In genomic region chr3:182921665-182922355, GRCh38 we compare ENCODE assay signal across 1 cellular context.
TF ChIP-seq lines count a peak whose summit lies in the region.

No MANE protein-coding gene starts in this region.

TF ChIP-seq in H1, 55 proteins besides CTCF, POLR2A, EP300 and RAD21:
- no peak for TF ChIP-seq EGR1 (IDR thresholded peaks at IDR 0.05; ENCODE audit: borderline replicate concordance, low read depth, low read length)
- no peak for TF ChIP-seq KDM1A (IDR thresholded peaks at IDR 0.05; ENCODE audit: borderline replicate concordance, low read length)
- TF ChIP-seq SUZ12 (IDR thresholded peaks at IDR 0.05; ENCODE audit: low read length) = no peak
- no peak for TF ChIP-seq SP1 (IDR thresholded peaks at IDR 0.05; ENCODE audit: low read depth, low read length)
- no peak for TF ChIP-seq TBP (IDR thresholded peaks at IDR 0.05; ENCODE audit: low read depth, low read length)
- no peak for TF ChIP-seq KDM4A (IDR thresholded peaks at IDR 0.05; ENCODE audit: low read depth, low read length, severe bottlenecking)
- no peak for TF ChIP-seq CBX5 (IDR thresholded peaks at IDR 0.05; ENCODE audit: low read depth, low read length)
- TF ChIP-seq SP2 (IDR thresholded peaks at IDR 0.05; ENCODE audit: low read length) = no peak
- TF ChIP-seq CEBPB (IDR thresholded peaks at IDR 0.05; ENCODE audit: low read depth, low read length) = peak; percentile 40; the same call in 1 of the 2 replicates
